Comparison of ENCODE assay signal across 8 cellular contexts in genomic region chr13:41458939-41459753, GRCh38. TPM values are rescaled to one million over a fixed set of nuclear protein-coding genes. Genes with fewer than 3 reads are reported as not detected.
DNase-seq lines count a peak whose midpoint lies in the region; ATAC-seq and TF ChIP-seq lines count a peak whose summit lies in the region.

No MANE protein-coding gene starts in this region.

- H3K9me2 ChIP-seq in neural cell (ENCODE audit: insufficient read depth, low read length), result no peaks in the 10 kb centered on the region

- DNase-seq in GM04504 (ENCODE audit: low read depth), result peak; percentile 19
- DNase-seq in NB4 (ENCODE audit: low read depth), result peak; percentile 83
- peak; percentile 63 for DNase-seq in activated CD8-positive, alpha-beta memory T cell treated with anti-CD3 and anti-CD28 coated beads, Interleukin-2, amount 50 U/mL, for 4 hours
- peak; percentile 65 for DNase-seq in transverse colon

- WGBS in transverse colon (ENCODE audit: low coverage in 1 of 2), 2 donors, result 70 to 79% methylated on average over 2 to 4 of the region's 4 CpGs

- TF ChIP-seq CTCF in NB4 (IDR thresholded peaks at IDR 0.05; ENCODE audit: low read depth, low read length) (peak; percentile 96), neural cell (IDR thresholded peaks at IDR 0.05; ENCODE audit: poor library complexity, severe bottlenecking) (no peak), transverse colon (IDR thresholded peaks at IDR 0.05) (peak; percentile 44 to 59 (median 55))

- H3K27me3 ChIP-seq in neural cell (ENCODE audit: insufficient read depth, low read depth, low read length) (peaks cover 66% of the 10 kb centered on the region), transverse colon (peaks cover 42% of the 10 kb centered on the region)

- TF ChIP-seq RAD21 in neural cell (conservative IDR thresholded peaks at IDR 0.05), result no peak

- in situ Hi-C loops in transverse colon (cut with MboI; ENCODE audit: low pct_ligation_motif_present in 1 of 4, low pct_unique_long_range_greater_than_20kb in 1 of 4, low sequenced_read_pairs in 3 of 4), result no loop called here

- H3K4me3 ChIP-seq in NB4 (ENCODE audit: low read depth, low read length) (peak overlapping the region; percentile 47), neural cell (ENCODE audit: low read length) (peak overlapping the region; percentile 78), transverse colon (peak overlapping the region in 3 of 4 donors; percentile 56 to 66 (median 66))

- TF ChIP-seq POLR2A in NB4 (IDR thresholded peaks at IDR 0.05; ENCODE audit: extremely low read depth, insufficient read length) (no peak), transverse colon (IDR thresholded peaks at IDR 0.05) (no peak), GM18505 (IDR thresholded peaks at IDR 0.05; ENCODE audit: borderline replicate concordance, extremely low read depth, insufficient read depth, insufficient read length) (no peak)

- H4K20me1 ChIP-seq in neural cell (ENCODE audit: insufficient read depth), result no peaks in the 10 kb centered on the region

- no peak overlapping the region for H3K4me2 ChIP-seq in neural cell (ENCODE audit: low read length)

- H2AFZ ChIP-seq in neural cell (ENCODE audit: low read depth, low read length), result no peak overlapping the region

- no peak overlapping the region for H3K27ac ChIP-seq in neural cell (ENCODE audit: low read length)
- H3K27ac ChIP-seq in transverse colon, result peak overlapping the region in 3 of 4 donors; percentile 59 to 71 (median 62)

- H3K9me3 ChIP-seq in neural cell (ENCODE audit: low read length), result no peaks in the 10 kb centered on the region
- H3K9me3 ChIP-seq in transverse colon, result no peaks in the 10 kb centered on the region

- no peaks in the 10 kb centered on the region for H3F3A ChIP-seq in neural cell (ENCODE audit: insufficient read depth, low read length, poor library complexity, severe bottlenecking)

- TF ChIP-seq EP300 in neural cell (conservative IDR thresholded peaks at IDR 0.05; ENCODE audit: poor library complexity, severe bottlenecking) (no peak), transverse colon (IDR thresholded peaks at IDR 0.05; ENCODE audit: low read depth) (no peak)

- H3K36me3 ChIP-seq in neural cell (ENCODE audit: insufficient read depth, low read length), result no peaks in the 10 kb centered on the region
- peaks cover 0 to 2% (median 0%) of the 10 kb centered on the region in 4 donors for H3K36me3 ChIP-seq in transverse colon

- H3K9ac ChIP-seq in neural cell (ENCODE audit: low read length), result no peak overlapping the region

- peak; percentile 36 for ATAC-seq in esophagus mucosa
- no peak for ATAC-seq in HG03521 (IDR thresholded peaks at IDR 0.05; ENCODE audit: unreplicated experiment)
- no peak for ATAC-seq in GM18505 (IDR thresholded peaks at IDR 0.05; ENCODE audit: unreplicated experiment)

- H3K4me1 ChIP-seq in transverse colon, result peaks cover 4 to 27% (median 23%) of the 10 kb centered on the region in 4 donors

- H3K79me2 ChIP-seq in neural cell (replicated peaks; ENCODE audit: insufficient read depth, low read length), result no peaks in the 10 kb centered on the region

- intact Hi-C loops in transverse colon (cut with DNase I; ENCODE audit: low total_unique reads), result no loop called here

TF ChIP-seq in neural cell, 6 proteins besides CTCF, POLR2A, EP300 and RAD21:
- no peak for TF ChIP-seq SMC3 (conservative IDR thresholded peaks at IDR 0.05; ENCODE audit: poor library complexity)
- TF ChIP-seq REST (IDR thresholded peaks at IDR 0.05; ENCODE audit: borderline replicate concordance), result no peak
- TF ChIP-seq POLR2AphosphoS5 (IDR thresholded peaks at IDR 0.05), result no peak
- TF ChIP-seq EZH2 (IDR thresholded peaks at IDR 0.05; ENCODE audit: borderline replicate concordance, insufficient read depth, low read length, poor library complexity, severe bottlenecking), result no peak

RNA-seq across cellular contexts. Expression of gene RGCC, which starts 1.8 kb away (rescaled TPM):
- total RNA-seq in esophagus mucosa, result 5.5 TPM
- not detected in 2 replicates for polyA plus RNA-seq in neural cell
- not detected in 2 replicates for polyA minus RNA-seq in neural cell
- 10 to 100 TPM in 3 of 4 donors, 1 to 10 TPM in 1; 5.6 to 54.1 (median 35.6) TPM for total RNA-seq in transverse colon

Comparison
In these comparisons a context has a peak if more than half of its experiments do, and no peak if none do; other contexts are left out.
1. DNase-seq: peak in every context shown above with its lines; median percentile 83 in NB4; 65 in transverse colon; 63 in activated CD8-positive, alpha-beta memory T cell treated with anti-CD3 and anti-CD28 coated beads, Interleukin-2, amount 50 U/mL, for 4 hours; 19 in GM04504.